In genomic region chr22:48485144-48486135, GRCh38 we compare ENCODE assay signal across 1 cellular context.
TF ChIP-seq lines count a peak whose summit lies in the region.

No MANE protein-coding gene starts in this region.

TF ChIP-seq in GM23338, 12 proteins besides CTCF, POLR2A, EP300 and RAD21:
- TF ChIP-seq ZNF462 (CRISPR knock-in tag; IDR thresholded peaks at IDR 0.05) (no peak), ZNF331 (CRISPR knock-in tag; IDR thresholded peaks at IDR 0.05; ENCODE audit: low read depth) (no peak), POLR2AphosphoS5 (IDR thresholded peaks at IDR 0.05; ENCODE audit: low read depth) (no peak), CREB1 (CRISPR knock-in tag; IDR thresholded peaks at IDR 0.05; ENCODE audit: low read depth) (no peak), EZH2 (IDR thresholded peaks at IDR 0.05; ENCODE audit: low read depth, unreplicated experiment) (no peak)
